1 cellular context compared by ENCODE assay signal in the genomic region with DNA sequence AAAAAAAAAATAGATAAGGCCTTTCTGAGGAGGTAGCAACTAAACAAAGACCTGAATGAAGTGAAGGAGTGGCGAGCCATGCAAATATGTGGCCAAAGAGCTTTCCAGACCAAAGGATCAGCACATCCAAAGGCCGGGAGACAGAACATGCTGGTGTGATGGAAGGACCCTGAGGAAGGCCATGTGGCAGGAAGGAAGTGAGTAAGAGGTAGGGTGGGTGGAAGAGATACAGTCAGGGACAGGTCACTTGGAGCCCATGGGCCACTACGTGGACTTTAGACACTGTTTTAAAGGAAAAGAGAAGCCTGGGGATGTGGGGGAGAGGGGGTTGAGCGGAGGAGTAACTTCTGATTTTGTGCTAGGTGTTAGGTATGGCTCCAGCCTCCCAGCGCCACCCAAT.
A peak's percentile ranks its signal among the peaks of the same experiment; 100 is the strongest.
TF ChIP-seq lines count a peak whose summit lies in the region.

No MANE protein-coding gene starts in this region.

TF ChIP-seq in HepG2, 621 proteins besides CTCF, POLR2A, EP300 and RAD21 (continued from another document):
- TF ChIP-seq, protein P1, sequence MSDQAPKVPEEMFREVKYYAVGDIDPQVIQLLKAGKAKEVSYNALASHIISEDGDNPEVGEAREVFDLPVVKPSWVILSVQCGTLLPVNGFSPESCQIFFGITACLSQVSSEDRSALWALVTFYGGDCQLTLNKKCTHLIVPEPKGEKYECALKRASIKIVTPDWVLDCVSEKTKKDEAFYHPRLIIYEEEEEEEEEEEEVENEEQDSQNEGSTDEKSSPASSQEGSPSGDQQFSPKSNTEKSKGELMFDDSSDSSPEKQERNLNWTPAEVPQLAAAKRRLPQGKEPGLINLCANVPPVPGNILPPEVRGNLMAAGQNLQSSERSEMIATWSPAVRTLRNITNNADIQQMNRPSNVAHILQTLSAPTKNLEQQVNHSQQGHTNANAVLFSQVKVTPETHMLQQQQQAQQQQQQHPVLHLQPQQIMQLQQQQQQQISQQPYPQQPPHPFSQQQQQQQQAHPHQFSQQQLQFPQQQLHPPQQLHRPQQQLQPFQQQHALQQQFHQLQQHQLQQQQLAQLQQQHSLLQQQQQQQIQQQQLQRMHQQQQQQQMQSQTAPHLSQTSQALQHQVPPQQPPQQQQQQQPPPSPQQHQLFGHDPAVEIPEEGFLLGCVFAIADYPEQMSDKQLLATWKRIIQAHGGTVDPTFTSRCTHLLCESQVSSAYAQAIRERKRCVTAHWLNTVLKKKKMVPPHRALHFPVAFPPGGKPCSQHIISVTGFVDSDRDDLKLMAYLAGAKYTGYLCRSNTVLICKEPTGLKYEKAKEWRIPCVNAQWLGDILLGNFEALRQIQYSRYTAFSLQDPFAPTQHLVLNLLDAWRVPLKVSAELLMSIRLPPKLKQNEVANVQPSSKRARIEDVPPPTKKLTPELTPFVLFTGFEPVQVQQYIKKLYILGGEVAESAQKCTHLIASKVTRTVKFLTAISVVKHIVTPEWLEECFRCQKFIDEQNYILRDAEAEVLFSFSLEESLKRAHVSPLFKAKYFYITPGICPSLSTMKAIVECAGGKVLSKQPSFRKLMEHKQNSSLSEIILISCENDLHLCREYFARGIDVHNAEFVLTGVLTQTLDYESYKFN (CRISPR knock-in tag; conservative IDR thresholded peaks at IDR 0.05): 0 out of 2 replicates have a peak, but pooled peaks have one; percentile 31
- no peak for TF ChIP-seq TBP (CRISPR knock-in tag; IDR thresholded peaks at IDR 0.05)
- TF ChIP-seq FOSL2 (CRISPR knock-in tag; IDR thresholded peaks at IDR 0.05): peak; percentile 64
- peak; percentile 83 for TF ChIP-seq ETV5 (CRISPR knock-in tag; IDR thresholded peaks at IDR 0.05; ENCODE audit: borderline replicate concordance)
- no peak for TF ChIP-seq ZSCAN30 (CRISPR knock-in tag; IDR thresholded peaks at IDR 0.05)
